17 cellular contexts compared by ENCODE assay signal in genomic region chr16:85670840-85671239, GRCh38.
"Had no signal": no experiment of that assay in that cellular context is flagged by ENCODE, and none has a peak within 500 bp of the region (broad histone marks: within the 10 kb centered on the region; RNA-seq: fewer than 3 reads in every experiment).

No MANE protein-coding gene starts in this region.

- DNase-seq: activated CD4-positive, alpha-beta T cell treated with anti-CD3 and anti-CD28 coated beads, Interleukin-2, amount 10 ng/mL, durations not matched to agents 7 days and 5 days; activated CD4-positive, CD25-positive, alpha-beta regulatory T cell; activated naive CD4-positive, alpha-beta T cell treated with anti-CD3 and anti-CD28 coated beads, Interleukin-2, amount 10 ng/mL, durations not matched to agents 7 days and 5 days; caudate nucleus; esophagus squamous epithelium; hypothalamus; kidney glomerular epithelial cell; left ventricle myocardium superior; mesenchymal stem cell; stimulated activated CD4-positive, alpha-beta T cell treated with anti-CD3 and anti-CD28 coated beads, Interleukin-1b, Interleukin-23, amount 100 ng/mL, for 48 hours; SW 1271 had no signal

- H3K4me3 Mint-ChIP-seq: activated CD4-positive, alpha-beta T cell treated with anti-CD3 and anti-CD28 coated beads, Interleukin-2, amount 10 ng/mL, durations not matched to agents 7 days and 5 days; activated naive CD4-positive, alpha-beta T cell treated with anti-CD3 and anti-CD28 coated beads, Interleukin-2, amount 10 ng/mL, durations not matched to agents 7 days and 5 days; natural killer cell treated with Interleukin-12 subunit alpha and Interleukin-12 subunit beta and Interleukin-15 and Interleukin-18, amount 100 ng/mL, for 72 hours had no signal

- H3K27me3 Mint-ChIP-seq: activated CD4-positive, alpha-beta T cell treated with anti-CD3 and anti-CD28 coated beads, Interleukin-2, amount 10 ng/mL, durations not matched to agents 7 days and 5 days; activated naive CD4-positive, alpha-beta T cell treated with anti-CD3 and anti-CD28 coated beads, Interleukin-2, amount 10 ng/mL, durations not matched to agents 7 days and 5 days; natural killer cell treated with Interleukin-12 subunit alpha and Interleukin-12 subunit beta and Interleukin-15 and Interleukin-18, amount 100 ng/mL, for 72 hours had no signal

- ATAC-seq: left ventricle myocardium superior; natural killer cell treated with Interleukin-12 subunit alpha and Interleukin-12 subunit beta and Interleukin-15 and Interleukin-18, amount 100 ng/mL, for 72 hours; sciatic nerve had no signal

- H3K27ac Mint-ChIP-seq: activated CD4-positive, alpha-beta T cell treated with anti-CD3 and anti-CD28 coated beads, Interleukin-2, amount 10 ng/mL, durations not matched to agents 7 days and 5 days; activated naive CD4-positive, alpha-beta T cell treated with anti-CD3 and anti-CD28 coated beads, Interleukin-2, amount 10 ng/mL, durations not matched to agents 7 days and 5 days; natural killer cell treated with Interleukin-12 subunit alpha and Interleukin-12 subunit beta and Interleukin-15 and Interleukin-18, amount 100 ng/mL, for 72 hours had no signal

- H3K9me3 ChIP-seq: esophagus squamous epithelium had no signal

- FAIRE-seq: endothelial cell of umbilical vein, TTC549, urothelium cell line had no signal

- H3K27me3 ChIP-seq: esophagus squamous epithelium had no signal

- H3K9me3 Mint-ChIP-seq: activated CD4-positive, alpha-beta T cell treated with anti-CD3 and anti-CD28 coated beads, Interleukin-2, amount 10 ng/mL, durations not matched to agents 7 days and 5 days; activated naive CD4-positive, alpha-beta T cell treated with anti-CD3 and anti-CD28 coated beads, Interleukin-2, amount 10 ng/mL, durations not matched to agents 7 days and 5 days; natural killer cell treated with Interleukin-12 subunit alpha and Interleukin-12 subunit beta and Interleukin-15 and Interleukin-18, amount 100 ng/mL, for 72 hours had no signal

- H3K27ac ChIP-seq: coronary artery, esophagus squamous epithelium had no signal

- H3K4me3 ChIP-seq: coronary artery, esophagus squamous epithelium had no signal

- H3K4me1 Mint-ChIP-seq: activated CD4-positive, alpha-beta T cell treated with anti-CD3 and anti-CD28 coated beads, Interleukin-2, amount 10 ng/mL, durations not matched to agents 7 days and 5 days had no signal
